Comparison of ENCODE assay signal across 18 cellular contexts in genomic region chr11:17519486-17519885, GRCh38. TPM values are rescaled to one million over a fixed set of nuclear protein-coding genes. Genes with fewer than 3 reads are reported as not detected.
DNase-seq lines count a peak whose midpoint lies in the region; ATAC-seq and TF ChIP-seq lines count a peak whose summit lies in the region.
"Had no signal": no experiment of that assay in that cellular context is flagged by ENCODE, and none has a peak within 500 bp of the region (broad histone marks: within the 10 kb centered on the region; RNA-seq: fewer than 3 reads in every experiment).

No MANE protein-coding gene starts in this region.

- TF ChIP-seq CTCF in nephron progenitor cell (IDR thresholded peaks at IDR 0.05) (no peak), gastrocnemius medialis (IDR thresholded peaks at IDR 0.05 in 4 of 5, conservative IDR thresholded peaks at IDR 0.05 in 1 of 5) (no peak)

- H3K4me3 Mint-ChIP-seq in nephron progenitor cell: no peak overlapping the region
- H3K4me3 Mint-ChIP-seq in activated CD4-positive, alpha-beta T cell treated with anti-CD3 and anti-CD28 coated beads for 36 hours: no peak overlapping the region

- peak; percentile 67 for DNase-seq in Ammon's horn (ENCODE audit: low spot score)
- DNase-seq in NCI-H1092 treated with DMSO at 0.1 percent for 48 hours (lab: John Stamatoyannopoulos, UW): peak; percentile 97
- peak in 19 of 61 donors; percentile 3 to 58 (median 23) for DNase-seq in caudate nucleus (lab: John Stamatoyannopoulos, UW)
- DNase-seq in nephron progenitor cell: no peak
- no peak for DNase-seq in activated CD4-positive, alpha-beta T cell treated with anti-CD3 and anti-CD28 coated beads for 36 hours
- no peak for DNase-seq in gastrocnemius medialis
- DNase-seq: GDM1, NCI-H1048, NCI-H1694 treated with DMSO at 0.1 percent for 48 hours had no signal

- intact Hi-C loops in activated CD4-positive, alpha-beta T cell treated with anti-CD3 and anti-CD28 coated beads for 36 hours (cut with DNase I, micrococcal nuclease): no loop called here
- intact Hi-C loops in gastrocnemius medialis (cut with DNase I; ENCODE audit: low total_unique reads): no loop called here

- H3K27ac Mint-ChIP-seq in nephron progenitor cell: no peak overlapping the region
- no peak overlapping the region for H3K27ac Mint-ChIP-seq in activated CD4-positive, alpha-beta T cell treated with anti-CD3 and anti-CD28 coated beads for 36 hours

- no peaks in the 10 kb centered on the region for H3K36me3 ChIP-seq in gastrocnemius medialis
- H3K36me3 ChIP-seq: SJSA1 had no signal

- H3K27ac ChIP-seq in caudate nucleus (ENCODE audit: low read depth, low read length): peak overlapping the region; percentile 15
- H3K27ac ChIP-seq in layer of hippocampus (ENCODE audit: low read depth, low read length): peak overlapping the region; percentile 77
- H3K27ac ChIP-seq in gastrocnemius medialis: no peak overlapping the region
- H3K27ac ChIP-seq: A549, C4-2B, KMS-11, SJSA1 had no signal

- POLR2A ChIA-PET in activated CD4-positive, alpha-beta T cell treated with anti-CD3 and anti-CD28 coated beads for 36 hours (lab: Charles Lee): no interaction called here

- H3K4me1 ChIP-seq in gastrocnemius medialis: no peaks in the 10 kb centered on the region
- H3K4me1 ChIP-seq: A549, SJSA1 had no signal

- TF ChIP-seq POLR2A in gastrocnemius medialis (IDR thresholded peaks at IDR 0.05): no peak

- H3K4me1 Mint-ChIP-seq in nephron progenitor cell: peaks cover 34% of the 10 kb centered on the region
- no peaks in the 10 kb centered on the region for H3K4me1 Mint-ChIP-seq in activated CD4-positive, alpha-beta T cell treated with anti-CD3 and anti-CD28 coated beads for 36 hours

- no peaks in the 10 kb centered on the region for H3K9me3 Mint-ChIP-seq in nephron progenitor cell
- H3K9me3 Mint-ChIP-seq in activated CD4-positive, alpha-beta T cell treated with anti-CD3 and anti-CD28 coated beads for 36 hours (ENCODE audit: low read depth): no peaks in the 10 kb centered on the region

- no peaks in the 10 kb centered on the region for H3K36me3 Mint-ChIP-seq in nephron progenitor cell (ENCODE audit: low read depth)
- no peaks in the 10 kb centered on the region for H3K36me3 Mint-ChIP-seq in activated CD4-positive, alpha-beta T cell treated with anti-CD3 and anti-CD28 coated beads for 36 hours (ENCODE audit: low read depth)

- H3K4me3 ChIP-seq in gastrocnemius medialis: no peak overlapping the region
- H3K4me3 ChIP-seq: A549, GM12878, SJSA1 had no signal

- ATAC-seq in activated CD4-positive, alpha-beta T cell treated with anti-CD3 and anti-CD28 coated beads for 36 hours: no peak
- ATAC-seq in HG03460 (IDR thresholded peaks at IDR 0.05; ENCODE audit: unreplicated experiment) (no peak), gastrocnemius medialis (no peak)
- ATAC-seq: A549, GM12878 had no signal

- H3K9me3 ChIP-seq in gastrocnemius medialis: no peaks in the 10 kb centered on the region
- H3K9me3 ChIP-seq: A549, SJSA1 had no signal

- peaks cover 16% of the 10 kb centered on the region for H3K27me3 Mint-ChIP-seq in nephron progenitor cell (ENCODE audit: low read depth, poor library complexity)
- H3K27me3 Mint-ChIP-seq in activated CD4-positive, alpha-beta T cell treated with anti-CD3 and anti-CD28 coated beads for 36 hours: peaks cover 2% of the 10 kb centered on the region

- in situ Hi-C loops in gastrocnemius medialis (cut with MboI; ENCODE audit: low sequenced_read_pairs in 4 of 4): loop anchor here in 2 of 4 donors (25.0 kb wide), 1 partner anchor 282 kb away; no protein-coding TSS in a partner anchor

- CTCF ChIA-PET in activated CD4-positive, alpha-beta T cell treated with anti-CD3 and anti-CD28 coated beads for 36 hours (lab: Charles Lee): interaction anchor here (0.7 to 3.5 kb wide), 6 partner anchors 8 to 135 kb away, joined by 3 to 22 read pairs (median 3); no protein-coding TSS in a partner anchor

- no peaks in the 10 kb centered on the region for H3K27me3 ChIP-seq in layer of hippocampus (ENCODE audit: control insufficient read depth, insufficient read depth, low read length)
- no peaks in the 10 kb centered on the region for H3K27me3 ChIP-seq in gastrocnemius medialis

RNA-seq across cellular contexts. Expression of gene USH1C, which starts 24.7 kb away (rescaled TPM):
- not detected for total RNA-seq in activated CD4-positive, alpha-beta T cell treated with anti-CD3 and anti-CD28 coated beads for 36 hours
- under 1 TPM in 1 of 4 donors, not detected in 3; 0.78 TPM for total RNA-seq in gastrocnemius medialis
- total RNA-seq: GM12878, H4, M059J, SJSA1 had no signal

RNA-seq across cellular contexts. Expression of gene OTOG, which starts 27.6 kb away (rescaled TPM):
- not detected for total RNA-seq in activated CD4-positive, alpha-beta T cell treated with anti-CD3 and anti-CD28 coated beads for 36 hours
- total RNA-seq in gastrocnemius medialis: not detected
- total RNA-seq: GM12878, H4, M059J, SJSA1 had no signal

RNA-seq across cellular contexts. Expression of gene ABCC8, which starts 42.8 kb away (rescaled TPM):
- not detected for total RNA-seq in activated CD4-positive, alpha-beta T cell treated with anti-CD3 and anti-CD28 coated beads for 36 hours
- 1 to 10 TPM in 2 of 4 donors, under 1 TPM in 2; 0.33 to 4.0 (median 1.1) TPM for total RNA-seq in gastrocnemius medialis
- total RNA-seq: GM12878, H4, M059J, SJSA1 had no signal

Comparison
In these comparisons a context has a peak if more than half of its experiments do, and no peak if none do; other contexts are left out.
1. DNase-seq: peak in Ammon's horn (single experiment) and NCI-H1092 treated with DMSO at 0.1 percent for 48 hours (single experiment); none in nephron progenitor cell (single experiment), activated CD4-positive, alpha-beta T cell treated with anti-CD3 and anti-CD28 coated beads for 36 hours (single experiment) and gastrocnemius medialis (0 of 2).
2. H3K27ac ChIP-seq: peak in caudate nucleus (single experiment) and layer of hippocampus (single experiment); none in gastrocnemius medialis (0 of 4).